Comparison of ENCODE assay signal across 24 cellular contexts in the genomic region with DNA sequence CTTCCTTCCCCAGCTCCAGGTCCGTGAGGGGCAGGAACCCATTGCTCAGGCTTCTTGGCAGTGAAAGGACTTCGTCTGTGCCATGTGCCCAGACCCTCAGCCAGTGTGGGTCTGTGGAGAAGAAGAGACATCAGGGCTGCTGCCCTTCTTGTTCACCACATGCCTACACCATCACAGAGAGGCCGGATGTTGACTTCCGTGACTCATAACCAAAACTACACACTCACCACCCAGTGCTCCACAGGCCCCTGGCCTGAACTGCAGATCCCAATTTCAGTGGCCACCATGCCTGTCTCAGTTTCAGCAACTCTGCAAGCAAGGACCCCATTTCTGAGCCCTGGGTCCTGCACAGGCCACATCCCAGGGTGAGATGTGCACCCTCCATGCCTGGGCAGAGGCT.
DNase-seq lines count a peak whose midpoint lies in the region; ATAC-seq and TF ChIP-seq lines count a peak whose summit lies in the region.
"Had no signal": no experiment of that assay in that cellular context is flagged by ENCODE, and none has a peak within 500 bp of the region (broad histone marks: within the 10 kb centered on the region; RNA-seq: fewer than 3 reads in every experiment).

No MANE protein-coding gene starts in this region.

- H3K4me1 Mint-ChIP-seq in central memory CD8-positive, alpha-beta T cell: peaks cover 44% of the 10 kb centered on the region
- H3K4me1 Mint-ChIP-seq in osteocyte (ENCODE audit: unreplicated experiment): no peaks in the 10 kb centered on the region

- peak; percentile 50 for DNase-seq in NK-92 treated with Interleukin-12 subunit alpha and Interleukin-12 subunit beta, amount 100 ng/mL, for 24 hours (lab: John Stamatoyannopoulos, UW)
- no peak for DNase-seq in NK-92 (lab: John Stamatoyannopoulos, UW; ENCODE audit: unreplicated experiment)
- peak; percentile 18 for DNase-seq in NB4 (ENCODE audit: low read depth)
- DNase-seq in central memory CD8-positive, alpha-beta T cell (ENCODE audit: low spot score in 2 of 2): no peak
- DNase-seq in vagina (ENCODE audit: extremely low spot score in 2 of 2): no peak
- DNase-seq in osteocyte (ENCODE audit: extremely low spot score, unreplicated experiment): no peak
- DNase-seq in NCI-H2081 (lab: John Stamatoyannopoulos, UW): no peak
- DNase-seq: Calu3; CD8-positive, alpha-beta memory T cell; DMS153; NCI-H1105; NCI-H146; NCI-H2029; NCI-H226; NCI-H510A treated with DMSO at 0.1 percent for 48 hours; NCI-H748 treated with DMSO at 0.1 percent for 48 hours; PC-3; SHP77 treated with DMSO at 0.1 percent for 48 hours; SK-N-SH had no signal

- no peaks in the 10 kb centered on the region for H3K36me3 ChIP-seq in vagina
- H3K36me3 ChIP-seq: BLaER1 treated with 17β-estradiol and CSF1 and Interleukin-3, amounts not matched to agents 10 nM and 100 nM had no signal

- H3K27me3 Mint-ChIP-seq in central memory CD8-positive, alpha-beta T cell: no peaks in the 10 kb centered on the region
- H3K27me3 Mint-ChIP-seq in osteocyte (ENCODE audit: unreplicated experiment): no peaks in the 10 kb centered on the region
- H3K27me3 Mint-ChIP-seq: IgD-negative memory B cell had no signal

- no peak overlapping the region for H3K4me3 ChIP-seq in NB4 (ENCODE audit: low read depth, low read length)
- no peak overlapping the region for H3K4me3 ChIP-seq in vagina
- H3K4me3 ChIP-seq: BLaER1 treated with 17β-estradiol and CSF1 and Interleukin-3, amounts not matched to agents 10 nM and 100 nM had no signal

- no peak for ATAC-seq in central memory CD8-positive, alpha-beta T cell (replicated peaks; ENCODE audit: extremely low read depth, poor library complexity, severe bottlenecking)
- ATAC-seq in HG03457 (IDR thresholded peaks at IDR 0.05; ENCODE audit: unreplicated experiment): no peak
- ATAC-seq: PC-3 had no signal

- TF ChIP-seq POLR2A in NB4 (IDR thresholded peaks at IDR 0.05; ENCODE audit: extremely low read depth, insufficient read length) (no peak), vagina (IDR thresholded peaks at IDR 0.05) (no peak)

- no peak overlapping the region for H3K27ac ChIP-seq in vagina
- H3K27ac ChIP-seq: 22Rv1; BLaER1 treated with 17β-estradiol and CSF1 and Interleukin-3, amounts not matched to agents 10 nM and 100 nM; RWPE1 had no signal

- H3K36me3 Mint-ChIP-seq in central memory CD8-positive, alpha-beta T cell (ENCODE audit: insufficient read depth): no peaks in the 10 kb centered on the region
- H3K36me3 Mint-ChIP-seq in osteocyte (ENCODE audit: unreplicated experiment): no peaks in the 10 kb centered on the region
- H3K36me3 Mint-ChIP-seq: CD8-positive, alpha-beta memory T cell; IgD-negative memory B cell had no signal

- no peaks in the 10 kb centered on the region for H3K9me3 ChIP-seq in vagina
- H3K9me3 ChIP-seq: SK-N-SH had no signal

- intact Hi-C loops in vagina (cut with DNase I): no loop called here

- H3K27me3 ChIP-seq in vagina: no peaks in the 10 kb centered on the region
- H3K27me3 ChIP-seq: BLaER1 treated with 17β-estradiol and CSF1 and Interleukin-3, amounts not matched to agents 10 nM and 100 nM had no signal

- peak overlapping the region; percentile 78 for H3K27ac Mint-ChIP-seq in central memory CD8-positive, alpha-beta T cell (ENCODE audit: low read depth)
- no peak overlapping the region for H3K27ac Mint-ChIP-seq in osteocyte (ENCODE audit: unreplicated experiment)
- H3K27ac Mint-ChIP-seq: IgD-negative memory B cell had no signal

- H3K4me3 Mint-ChIP-seq in central memory CD8-positive, alpha-beta T cell: peak overlapping the region; percentile 57
- H3K4me3 Mint-ChIP-seq in osteocyte (ENCODE audit: unreplicated experiment): no peak overlapping the region
- H3K4me3 Mint-ChIP-seq: IgD-negative memory B cell had no signal

- no peak for TF ChIP-seq CTCF in NB4 (IDR thresholded peaks at IDR 0.05; ENCODE audit: low read depth, low read length)
- no peak for TF ChIP-seq CTCF in vagina (IDR thresholded peaks at IDR 0.05)
- TF ChIP-seq CTCF in osteocyte (IDR thresholded peaks at IDR 0.05): no peak

- peaks cover 10% of the 10 kb centered on the region for H3K9me3 Mint-ChIP-seq in central memory CD8-positive, alpha-beta T cell
- peaks cover 50% of the 10 kb centered on the region for H3K9me3 Mint-ChIP-seq in osteocyte (ENCODE audit: unreplicated experiment)

- H3K4me1 ChIP-seq in vagina: no peaks in the 10 kb centered on the region

Comparison
In these comparisons a context has a peak if more than half of its experiments do, and no peak if none do; other contexts are left out.
1. DNase-seq: peak in NK-92 treated with Interleukin-12 subunit alpha and Interleukin-12 subunit beta, amount 100 ng/mL, for 24 hours (single experiment) and NB4 (single experiment); none in NK-92 (single experiment), central memory CD8-positive, alpha-beta T cell (0 of 2), vagina (0 of 2), osteocyte (single experiment) and NCI-H2081 (0 of 2).